ENCODE assay signal across 11 cellular contexts in genomic region chr20:48694466-48694865, GRCh38.
"Had no signal": no experiment of that assay in that cellular context is flagged by ENCODE, and none has a peak within 500 bp of the region (broad histone marks: within the 10 kb centered on the region; RNA-seq: fewer than 3 reads in every experiment).

No MANE protein-coding gene starts in this region.

- H3K9me3 ChIP-seq: colonic mucosa, psoas muscle, tibial nerve had no signal

- H3K27me3 ChIP-seq: colonic mucosa, tibial nerve had no signal

- H3K4me1 ChIP-seq: colonic mucosa, foreskin keratinocyte, psoas muscle had no signal

- ATAC-seq: activated CD4-positive, CD25-positive, alpha-beta regulatory T cell treated with anti-CD3 and anti-CD28 coated beads, Interleukin-2, amount 50 U/mL, for 24 hours; foreskin keratinocyte; left cardiac atrium; naive thymus-derived CD4-positive, alpha-beta T cell; psoas muscle had no signal

- H3K36me3 ChIP-seq: colonic mucosa had no signal

- DNase-seq: activated CD4-positive, alpha-beta T cell treated with anti-CD3 and anti-CD28 coated beads, Interleukin-2, amount 50 U/mL, for 48 hours; activated effector memory CD4-positive, alpha-beta T cell treated with anti-CD3 and anti-CD28 coated beads, Interleukin-2, amount 50 U/mL, for 16 hours; colonic mucosa; left cardiac atrium; naive thymus-derived CD4-positive, alpha-beta T cell; psoas muscle; stimulated activated CD4-positive, alpha-beta T cell treated with anti-CD3 and anti-CD28 coated beads, Interleukin-2, amount 100 ng/mL, for 48 hours had no signal

- H3K4me3 Mint-ChIP-seq: T-helper 2 cell treated with Interferon-gamma antibody and Interleukin-4, amounts not matched to agents 5 μg/mL and 100 μg/mL, for 36 hours had no signal

- H3K27me3 Mint-ChIP-seq: naive thymus-derived CD4-positive, alpha-beta T cell had no signal

- H3K9me3 Mint-ChIP-seq: naive thymus-derived CD4-positive, alpha-beta T cell; T-helper 2 cell treated with Interferon-gamma antibody and Interleukin-4, amounts not matched to agents 5 μg/mL and 100 μg/mL, for 36 hours had no signal

- H3K4me3 ChIP-seq: colonic mucosa, psoas muscle, tibial nerve had no signal

- H3K27ac Mint-ChIP-seq: T-helper 2 cell treated with Interferon-gamma antibody and Interleukin-4, amounts not matched to agents 5 μg/mL and 100 μg/mL, for 36 hours had no signal

- H3K27ac ChIP-seq: colonic mucosa, foreskin keratinocyte, psoas muscle, tibial nerve had no signal
